8 cellular contexts compared by ENCODE assay signal in genomic region chr11:47406896-47407745, GRCh38.
A peak's percentile ranks its signal among the peaks of the same experiment; 100 is the strongest.
DNase-seq lines count a peak whose midpoint lies in the region; ATAC-seq and TF ChIP-seq lines count a peak whose summit lies in the region.

No MANE protein-coding gene starts in this region.

- H3K36me3 ChIP-seq in SK-N-MC (ENCODE audit: insufficient read depth, low read length): no peaks in the 10 kb centered on the region
- H3K36me3 ChIP-seq in rectal smooth muscle tissue (ENCODE audit: control insufficient read depth, insufficient read depth, low read length): no peaks in the 10 kb centered on the region

- H3K27ac ChIP-seq in SK-N-MC (peak overlapping the region; percentile 73), rectal smooth muscle tissue (ENCODE audit: low read depth, low read length) (peak overlapping the region; percentile 91)

- no peaks in the 10 kb centered on the region for H3K27me3 ChIP-seq in rectal smooth muscle tissue (ENCODE audit: control insufficient read depth, insufficient read depth, low read length)

- ATAC-seq in GM18870 (IDR thresholded peaks at IDR 0.05; ENCODE audit: unreplicated experiment): peak; percentile 1
- no peak for ATAC-seq in HG03442 (IDR thresholded peaks at IDR 0.05; ENCODE audit: unreplicated experiment)
- no peak for ATAC-seq in HG02870 (IDR thresholded peaks at IDR 0.05; ENCODE audit: unreplicated experiment)
- ATAC-seq in GM18868 (IDR thresholded peaks at IDR 0.05; ENCODE audit: unreplicated experiment): no peak

- H3K4me3 ChIP-seq in SK-N-MC (peak overlapping the region; percentile 97), fibroblast of mammary gland (ENCODE audit: control insufficient read depth, low read depth, low read length) (peak overlapping the region; percentile 55), rectal smooth muscle tissue (ENCODE audit: low read length) (peak overlapping the region; percentile 81)

- H3K4me1 ChIP-seq in rectal smooth muscle tissue (ENCODE audit: control insufficient read depth, insufficient read depth, low read length): peaks cover 17% of the 10 kb centered on the region

- peak overlapping the region; percentile 78 for H3K9ac ChIP-seq in SK-N-MC (ENCODE audit: insufficient read length)
- peak overlapping the region; percentile 46 for H3K9ac ChIP-seq in rectal smooth muscle tissue (ENCODE audit: low read length)

- H3K9me3 ChIP-seq in SK-N-MC (ENCODE audit: low read depth, low read length): no peaks in the 10 kb centered on the region

- DNase-seq in SK-N-MC (ENCODE audit: low read depth, low spot score) (no peak), fibroblast of mammary gland (ENCODE audit: low read depth) (no peak)
- DNase-seq in activated CD4-positive, CD25-positive, alpha-beta regulatory T cell treated with anti-CD3 and anti-CD28 coated beads, Interleukin-2, amount 50 U/mL, for 72 hours: no peak

- peak; percentile 2 for TF ChIP-seq CTCF in fibroblast of mammary gland (conservative IDR thresholded peaks at IDR 0.05; ENCODE audit: control insufficient read depth, insufficient read depth, low read depth, low read length)
